In genomic region chr17:74573635-74574034, GRCh38 we compare ENCODE assay signal across 1 cellular context. TPM values are rescaled to one million over a fixed set of nuclear protein-coding genes. Genes with fewer than 3 reads are reported as not detected.
"Had no signal": no experiment of that assay in that cellular context is flagged by ENCODE, and none has a peak within 500 bp of the region (broad histone marks: within the 10 kb centered on the region; RNA-seq: fewer than 3 reads in every experiment).

No MANE protein-coding gene starts in this region.

RNA-seq across cellular contexts. Expression of gene CD300H, which starts 6.3 kb away (rescaled TPM):
- total RNA-seq: G401 had no signal

RNA-seq across cellular contexts. Expression of gene CD300LD, which starts 18.4 kb away (rescaled TPM):
- total RNA-seq: G401 had no signal

RNA-seq across cellular contexts. Expression of gene CD300C, which starts 27.7 kb away (rescaled TPM):
- total RNA-seq: G401 had no signal

RNA-seq across cellular contexts. Expression of gene CD300LB, which starts 42.4 kb away (rescaled TPM):
- total RNA-seq: G401 had no signal

RNA-seq across cellular contexts. Expression of gene CD300E, which starts 49.9 kb away (rescaled TPM):
- total RNA-seq: G401 had no signal
